Comparison of ENCODE assay signal across 28 cellular contexts in genomic region chr7:78571292-78571691, GRCh38.
"Had no signal": no experiment of that assay in that cellular context is flagged by ENCODE, and none has a peak within 500 bp of the region (broad histone marks: within the 10 kb centered on the region; RNA-seq: fewer than 3 reads in every experiment).

No MANE protein-coding gene starts in this region.

- DNase-seq: nephron progenitor cell; occipital lobe; ovary; posterior cingulate gyrus; psoas muscle; right cardiac atrium; right lobe of liver; sigmoid colon; small intestine; stimulated activated CD4-positive, alpha-beta T cell treated with anti-CD3 and anti-CD28 coated beads, Interleukin-15, amount 100 ng/mL, for 24 hours; stimulated activated CD4-positive, alpha-beta T cell treated with anti-CD3 and anti-CD28 coated beads, Interleukin-2, amount 100 ng/mL, for 24 hours; stimulated activated CD4-positive, alpha-beta T cell treated with anti-CD3 and anti-CD28 coated beads, Interleukin-2, amount 100 ng/mL, for 48 hours; stimulated activated CD4-positive, alpha-beta T cell treated with anti-CD3 and anti-CD28 coated beads, Interleukin-4, amount 100 ng/mL, for 24 hours; stimulated activated naive B cell treated with anti-CD40 and anti-IgM and Interleukin-4, amounts not matched to agents 10 μg/mL and 1 μg/mL and 100 μg/mL, for 72 hours; stimulated activated naive CD4-positive, alpha-beta T cell treated with Interleukin-2 at 50 U/mL for 16 hours; stomach; thyroid gland; trophoblast cell; upper lobe of left lung had no signal

- H3K4me2 ChIP-seq: neural progenitor cell had no signal

- H3K36me3 Mint-ChIP-seq: natural killer cell treated with Interleukin-12 subunit alpha and Interleukin-12 subunit beta and Interleukin-15 and Interleukin-18, amount 100 ng/mL, for 72 hours; neural progenitor cell; stimulated activated effector memory CD8-positive, alpha-beta T cell treated with anti-CD3 and anti-CD28 coated beads, Interleukin-12 subunit alpha, Interleukin-12 subunit beta, amount 100 ng/mL, for 72 hours; stimulated activated naive B cell treated with anti-CD40 and anti-IgM and Interleukin-4, amounts not matched to agents 10 μg/mL and 1 μg/mL and 100 μg/mL, for 72 hours had no signal

- H3K4me3 Mint-ChIP-seq: natural killer cell treated with Interleukin-12 subunit alpha and Interleukin-12 subunit beta and Interleukin-15 and Interleukin-18, amount 100 ng/mL, for 72 hours; nephron progenitor cell; neural progenitor cell; stimulated activated effector memory CD8-positive, alpha-beta T cell treated with anti-CD3 and anti-CD28 coated beads, Interleukin-12 subunit alpha, Interleukin-12 subunit beta, amount 100 ng/mL, for 72 hours; stimulated activated naive B cell treated with anti-CD40 and anti-IgM and Interleukin-4, amounts not matched to agents 10 μg/mL and 1 μg/mL and 100 μg/mL, for 72 hours; stimulated activated naive CD8-positive, alpha-beta T cell treated with anti-CD3 and anti-CD28 coated beads, Interleukin-15, Interleukin-2, amounts not matched to agents 100 ng/mL and 50 ng/mL, for 24 hours had no signal

- H3K4me1 Mint-ChIP-seq: stimulated activated effector memory CD8-positive, alpha-beta T cell treated with anti-CD3 and anti-CD28 coated beads, Interleukin-12 subunit alpha, Interleukin-12 subunit beta, amount 100 ng/mL, for 72 hours; stimulated activated naive B cell treated with anti-CD40 and anti-IgM and Interleukin-4, amounts not matched to agents 10 μg/mL and 1 μg/mL and 100 μg/mL, for 72 hours had no signal

- H3K27me3 Mint-ChIP-seq: natural killer cell treated with Interleukin-12 subunit alpha and Interleukin-12 subunit beta and Interleukin-15 and Interleukin-18, amount 100 ng/mL, for 72 hours; progenitor cell of endocrine pancreas; stimulated activated naive B cell treated with anti-CD40 and anti-IgM and Interleukin-4, amounts not matched to agents 10 μg/mL and 1 μg/mL and 100 μg/mL, for 72 hours; stimulated activated naive CD8-positive, alpha-beta T cell treated with anti-CD3 and anti-CD28 coated beads, Interleukin-15, Interleukin-2, amounts not matched to agents 100 ng/mL and 50 ng/mL, for 24 hours had no signal

- H3K4me1 ChIP-seq: neural progenitor cell, parathyroid adenoma, right lobe of liver, sigmoid colon, stomach, thyroid gland, tibial nerve, upper lobe of left lung, vagina had no signal

- ATAC-seq: natural killer cell treated with Interleukin-12 subunit alpha and Interleukin-12 subunit beta and Interleukin-15 and Interleukin-18, amount 100 ng/mL, for 72 hours; psoas muscle; right cardiac atrium; right lobe of liver; stimulated activated effector memory CD8-positive, alpha-beta T cell treated with anti-CD3 and anti-CD28 coated beads, Interleukin-12 subunit alpha, Interleukin-12 subunit beta, amount 100 ng/mL, for 72 hours; stimulated activated naive B cell treated with anti-CD40 and anti-IgM and Interleukin-4, amounts not matched to agents 10 μg/mL and 1 μg/mL and 100 μg/mL, for 72 hours had no signal

- H3K79me2 ChIP-seq: parathyroid adenoma had no signal

- H3K36me3 ChIP-seq: neural progenitor cell, ovary, right lobe of liver, sigmoid colon, stomach, thoracic aorta, thyroid gland, tibial nerve, upper lobe of left lung, vagina had no signal

- H3K27me3 ChIP-seq: neural progenitor cell, ovary, right lobe of liver, sigmoid colon, stomach, thyroid gland, tibial nerve, upper lobe of left lung, vagina had no signal

- H3K27ac Mint-ChIP-seq: natural killer cell treated with Interleukin-12 subunit alpha and Interleukin-12 subunit beta and Interleukin-15 and Interleukin-18, amount 100 ng/mL, for 72 hours; nephron progenitor cell; neural progenitor cell; progenitor cell of endocrine pancreas; stimulated activated effector memory CD8-positive, alpha-beta T cell treated with anti-CD3 and anti-CD28 coated beads, Interleukin-12 subunit alpha, Interleukin-12 subunit beta, amount 100 ng/mL, for 72 hours; stimulated activated naive B cell treated with anti-CD40 and anti-IgM and Interleukin-4, amounts not matched to agents 10 μg/mL and 1 μg/mL and 100 μg/mL, for 72 hours; stimulated activated naive CD8-positive, alpha-beta T cell treated with anti-CD3 and anti-CD28 coated beads, Interleukin-15, Interleukin-2, amounts not matched to agents 100 ng/mL and 50 ng/mL, for 24 hours had no signal

- H3K4me3 ChIP-seq: neural progenitor cell, ovary, psoas muscle, right lobe of liver, sigmoid colon, stomach, thoracic aorta, thyroid gland, tibial nerve, upper lobe of left lung, vagina had no signal

- H3K9me3 Mint-ChIP-seq: natural killer cell treated with Interleukin-12 subunit alpha and Interleukin-12 subunit beta and Interleukin-15 and Interleukin-18, amount 100 ng/mL, for 72 hours; nephron progenitor cell; neural progenitor cell; stimulated activated effector memory CD8-positive, alpha-beta T cell treated with anti-CD3 and anti-CD28 coated beads, Interleukin-12 subunit alpha, Interleukin-12 subunit beta, amount 100 ng/mL, for 72 hours; stimulated activated naive B cell treated with anti-CD40 and anti-IgM and Interleukin-4, amounts not matched to agents 10 μg/mL and 1 μg/mL and 100 μg/mL, for 72 hours; stimulated activated naive CD8-positive, alpha-beta T cell treated with anti-CD3 and anti-CD28 coated beads, Interleukin-15, Interleukin-2, amounts not matched to agents 100 ng/mL and 50 ng/mL, for 24 hours had no signal

- H2AFZ ChIP-seq: neural progenitor cell, parathyroid adenoma had no signal

- H3K27ac ChIP-seq: neural progenitor cell, ovary, parathyroid adenoma, psoas muscle, right lobe of liver, sigmoid colon, stomach, thoracic aorta, thyroid gland, tibial nerve, upper lobe of left lung, vagina had no signal
